9 cellular contexts compared by ENCODE assay signal in the genomic region with DNA sequence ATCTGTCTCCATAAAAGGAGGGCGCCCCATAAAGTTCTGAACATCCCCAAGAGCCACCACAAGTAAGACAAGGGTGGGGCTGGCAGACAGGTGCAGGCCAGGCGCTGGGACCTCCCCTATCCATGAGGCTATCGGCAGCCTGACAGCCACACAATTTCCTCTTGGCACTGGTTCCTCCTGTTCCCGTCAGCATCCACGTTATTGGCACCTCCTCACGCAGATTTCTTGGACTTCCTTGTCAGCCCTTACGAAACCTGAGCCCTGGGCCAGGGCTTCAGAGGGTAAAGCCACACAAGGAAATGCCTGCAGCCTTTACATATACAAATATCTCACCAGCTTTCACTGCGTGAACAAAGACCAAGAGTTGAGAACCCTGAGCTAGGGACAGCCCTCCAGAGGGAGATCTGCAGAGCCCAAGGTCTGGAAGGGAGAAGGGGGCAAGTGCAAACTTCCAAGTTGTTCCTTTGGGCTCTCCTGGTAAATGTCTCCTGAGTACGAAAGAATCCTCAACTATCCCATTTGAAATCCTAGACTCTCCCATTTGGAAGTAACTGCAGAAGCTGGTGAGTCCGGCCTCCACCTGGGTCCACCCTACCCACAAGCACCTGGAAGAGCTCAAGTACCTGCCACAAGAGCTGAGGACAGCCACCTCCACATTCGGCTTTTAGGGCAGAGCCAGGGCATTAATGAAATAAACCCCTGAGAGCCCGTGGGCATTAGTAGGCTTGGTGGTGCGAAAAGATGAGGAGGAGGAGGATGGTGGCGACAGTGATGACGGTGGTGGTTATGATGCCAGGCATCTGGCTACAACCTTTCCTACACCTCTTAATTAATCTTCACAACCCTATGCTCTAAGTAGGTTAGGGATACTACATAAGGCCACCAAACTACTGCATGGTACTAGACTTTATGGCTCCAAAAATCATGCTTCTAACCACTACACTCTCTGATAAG. TPM values are rescaled to one million over a fixed set of nuclear protein-coding genes. Genes with fewer than 3 reads are reported as not detected.
DNase-seq lines count a peak whose midpoint lies in the region; ATAC-seq and TF ChIP-seq lines count a peak whose summit lies in the region.
"Had no signal": no experiment of that assay in that cellular context is flagged by ENCODE, and none has a peak within 500 bp of the region (broad histone marks: within the 10 kb centered on the region; RNA-seq: fewer than 3 reads in every experiment).

No MANE protein-coding gene starts in this region.

- ATAC-seq in GM18517 (IDR thresholded peaks at IDR 0.05; ENCODE audit: unreplicated experiment) (peak; percentile 14), HG02798 (IDR thresholded peaks at IDR 0.05; ENCODE audit: poor library complexity, unreplicated experiment) (peak; percentile 31), RWPE2 (ENCODE audit: low read depth) (peak; percentile 68)

- H3K36me3 Mint-ChIP-seq in dendritic cell treated with granulocyte-macrophage colony-stimulating factor and Interleukin-4, amounts not matched to agents 40 ng/mL and 50 ng/mL, for 4 days (ENCODE audit: low read depth), result no peaks in the 10 kb centered on the region
- no peaks in the 10 kb centered on the region for H3K36me3 Mint-ChIP-seq in endothelial cell (ENCODE audit: low read depth, unreplicated experiment)

- H3K4me3 ChIP-seq in RWPE2 (ENCODE audit: severe bottlenecking) (no peak overlapping the region), parathyroid adenoma (ENCODE audit: low read depth, low read length) (no peak overlapping the region)
- H3K4me3 ChIP-seq: SJSA1 had no signal

- peak overlapping the region; percentile 39 for H3K4me3 Mint-ChIP-seq in dendritic cell treated with granulocyte-macrophage colony-stimulating factor and Interleukin-4, amounts not matched to agents 40 ng/mL and 50 ng/mL, for 4 days
- H3K4me3 Mint-ChIP-seq in endothelial cell (ENCODE audit: unreplicated experiment), result no peak overlapping the region

- H3K27ac ChIP-seq in RWPE2 (ENCODE audit: poor library complexity, severe bottlenecking) (no peak overlapping the region), parathyroid adenoma (peak overlapping the region; percentile 5)
- H3K27ac ChIP-seq: SJSA1 had no signal

- H3K4me1 Mint-ChIP-seq in dendritic cell treated with granulocyte-macrophage colony-stimulating factor and Interleukin-4, amounts not matched to agents 40 ng/mL and 50 ng/mL, for 4 days (ENCODE audit: low read depth), result peaks cover 32% of the 10 kb centered on the region
- peaks cover 20% of the 10 kb centered on the region for H3K4me1 Mint-ChIP-seq in endothelial cell (ENCODE audit: unreplicated experiment)

- H3K9me3 Mint-ChIP-seq in dendritic cell treated with granulocyte-macrophage colony-stimulating factor and Interleukin-4, amounts not matched to agents 40 ng/mL and 50 ng/mL, for 4 days, result no peaks in the 10 kb centered on the region
- no peaks in the 10 kb centered on the region for H3K9me3 Mint-ChIP-seq in endothelial cell (ENCODE audit: unreplicated experiment)

- H3K79me2 ChIP-seq in parathyroid adenoma, result no peaks in the 10 kb centered on the region

- peak overlapping the region; percentile 39 for H2AFZ ChIP-seq in parathyroid adenoma

- intact Hi-C loops in dendritic cell treated with granulocyte-macrophage colony-stimulating factor and Interleukin-4, amounts not matched to agents 40 ng/mL and 50 ng/mL, for 4 days (cut with micrococcal nuclease), result no loop called here

- H3K4me1 ChIP-seq in RWPE2 (ENCODE audit: insufficient read depth, poor library complexity, severe bottlenecking) (peaks cover 27% of the 10 kb centered on the region), parathyroid adenoma (peaks cover 6% of the 10 kb centered on the region)
- H3K4me1 ChIP-seq: SJSA1 had no signal

- H3K27ac Mint-ChIP-seq in dendritic cell treated with granulocyte-macrophage colony-stimulating factor and Interleukin-4, amounts not matched to agents 40 ng/mL and 50 ng/mL, for 4 days, result peak overlapping the region; percentile 49
- no peak overlapping the region for H3K27ac Mint-ChIP-seq in endothelial cell (ENCODE audit: unreplicated experiment)

- no peak overlapping the region for H3K4me2 ChIP-seq in parathyroid adenoma (ENCODE audit: low read length)

- H3K27me3 Mint-ChIP-seq in dendritic cell treated with granulocyte-macrophage colony-stimulating factor and Interleukin-4, amounts not matched to agents 40 ng/mL and 50 ng/mL, for 4 days, result peaks cover 5% of the 10 kb centered on the region
- no peaks in the 10 kb centered on the region for H3K27me3 Mint-ChIP-seq in endothelial cell (ENCODE audit: unreplicated experiment)

- H3K27me3 ChIP-seq in RWPE2 (ENCODE audit: insufficient read depth, poor library complexity, severe bottlenecking), result no peaks in the 10 kb centered on the region
- H3K27me3 ChIP-seq in parathyroid adenoma (ENCODE audit: control insufficient read depth, insufficient read depth, low read length), result no peaks in the 10 kb centered on the region
- H3K27me3 ChIP-seq: SJSA1 had no signal

- H3K9me3 ChIP-seq in RWPE2 (ENCODE audit: severe bottlenecking) (no peaks in the 10 kb centered on the region), parathyroid adenoma (ENCODE audit: control insufficient read depth, low read length) (no peaks in the 10 kb centered on the region)
- H3K9me3 ChIP-seq: SJSA1 had no signal

- H3K36me3 ChIP-seq in RWPE2 (ENCODE audit: low read depth) (no peaks in the 10 kb centered on the region), parathyroid adenoma (ENCODE audit: control insufficient read depth, insufficient read depth, low read length) (no peaks in the 10 kb centered on the region)
- H3K36me3 ChIP-seq: SJSA1 had no signal

- no peak overlapping the region for H3K9ac ChIP-seq in parathyroid adenoma

- no peak for TF ChIP-seq CTCF in RWPE2 (IDR thresholded peaks at IDR 0.05; ENCODE audit: poor library complexity, severe bottlenecking)
- TF ChIP-seq CTCF in parathyroid adenoma (IDR thresholded peaks at IDR 0.05), result no peak
- no peak for TF ChIP-seq CTCF in endothelial cell (IDR thresholded peaks at IDR 0.05; ENCODE audit: unreplicated experiment)

- DNase-seq in RWPE2 (ENCODE audit: low spot score) (no peak), cortex of kidney (lab: John Stamatoyannopoulos, UW) (no peak), endothelial cell (ENCODE audit: low spot score) (no peak), HUDEP-2 (lab: John Stamatoyannopoulos, UW; ENCODE audit: unreplicated experiment in 76 of 76) (no peak)

RNA-seq across cellular contexts. Expression of gene TC2N, which starts 5.5 kb away (rescaled TPM):
- 1.4 TPM for total RNA-seq in endothelial cell (ENCODE audit: unreplicated experiment)

Comparison
In these comparisons a context has a peak if more than half of its experiments do, and no peak if none do; other contexts are left out.
1. ATAC-seq: peak in every context shown above with its lines; median percentile 68 in RWPE2; 31 in HG02798; 14 in GM18517.